In genomic region chr7:152411389-152411788, GRCh38 we compare ENCODE assay signal across 11 cellular contexts. TPM values are rescaled to one million over a fixed set of nuclear protein-coding genes. Genes with fewer than 3 reads are reported as not detected.
DNase-seq lines count a peak whose midpoint lies in the region; ATAC-seq, FAIRE-seq and TF ChIP-seq lines count a peak whose summit lies in the region.
"Had no signal": no experiment of that assay in that cellular context is flagged by ENCODE, and none has a peak within 500 bp of the region (broad histone marks: within the 10 kb centered on the region; RNA-seq: fewer than 3 reads in every experiment).

No MANE protein-coding gene starts in this region.

- H3K9ac ChIP-seq in ES-I3 (ENCODE audit: low read depth, low read length) (peak overlapping the region; percentile 45; the same call in 1 of the 2 replicates), astrocyte (ENCODE audit: low read length) (no peak overlapping the region), trophoblast cell (ENCODE audit: low read length) (no peak overlapping the region)

- no peaks in the 10 kb centered on the region for H3K79me1 ChIP-seq in trophoblast cell (ENCODE audit: low read length)

- POLR2A ChIA-PET in RWPE1 (lab: Yijun Ruan, JAX; ENCODE audit: low non-redundant PET) = no interaction called here

- H4K20me1 ChIP-seq in astrocyte (ENCODE audit: insufficient read depth, low read length) = peaks cover 56% of the 10 kb centered on the region

- no peak overlapping the region for H3K14ac ChIP-seq in trophoblast cell (ENCODE audit: low read length)

- no peak for FAIRE-seq in astrocyte (lab: Jason Lieb, UNC)

- H3K4me1 Mint-ChIP-seq in astrocyte (ENCODE audit: low read depth, unreplicated experiment) = peaks cover 5% of the 10 kb centered on the region

- no peak overlapping the region for H3K18ac ChIP-seq in trophoblast cell (ENCODE audit: low read length)

- no peaks in the 10 kb centered on the region for H3K27me3 Mint-ChIP-seq in astrocyte (ENCODE audit: low read depth, unreplicated experiment)

- H2BK12ac ChIP-seq in trophoblast cell (ENCODE audit: low read length) = no peak overlapping the region

- H2AFZ ChIP-seq in astrocyte (ENCODE audit: low read depth, low read length) (no peak overlapping the region), trophoblast cell (ENCODE audit: insufficient read depth, low read length, poor library complexity) (no peak overlapping the region)

- no peak for ATAC-seq in right lobe of liver
- ATAC-seq in HG03439 (IDR thresholded peaks at IDR 0.05; ENCODE audit: unreplicated experiment) = no peak
- ATAC-seq: HCT116 had no signal

- H3K9me3 ChIP-seq in ES-I3 (ENCODE audit: control insufficient read depth, insufficient read depth, low read length) (no peaks in the 10 kb centered on the region), astrocyte (ENCODE audit: insufficient read depth, low read depth, low read length) (no peaks in the 10 kb centered on the region), trophoblast cell (ENCODE audit: insufficient read depth, low read depth, low read length) (peaks cover 3% of the 10 kb centered on the region), right lobe of liver (no peaks in the 10 kb centered on the region)
- H3K9me3 ChIP-seq: breast epithelium had no signal

- no peak overlapping the region for H4K12ac ChIP-seq in trophoblast cell (ENCODE audit: low read depth, low read length)

- intact Hi-C loops in right lobe of liver (cut with DNase I) = no loop called here

- no peak overlapping the region for H2AK5ac ChIP-seq in trophoblast cell (ENCODE audit: low read length)

- no peaks in the 10 kb centered on the region for H3K27me3 ChIP-seq in astrocyte (ENCODE audit: insufficient read depth, low read length)
- H3K27me3 ChIP-seq in trophoblast cell (ENCODE audit: insufficient read depth, low read length) = no peaks in the 10 kb centered on the region
- no peaks in the 10 kb centered on the region for H3K27me3 ChIP-seq in right lobe of liver
- H3K27me3 ChIP-seq: breast epithelium had no signal

- H2BK120ac ChIP-seq in trophoblast cell (ENCODE audit: insufficient read depth, low read length, poor library complexity) = no peak overlapping the region

- peaks cover 3% of the 10 kb centered on the region for H3K9me3 Mint-ChIP-seq in astrocyte (ENCODE audit: unreplicated experiment)

- H3K27ac ChIP-seq in astrocyte (ENCODE audit: low read depth, low read length) = no peak overlapping the region
- no peak overlapping the region for H3K27ac ChIP-seq in trophoblast cell (ENCODE audit: low read depth, low read length)
- no peak overlapping the region for H3K27ac ChIP-seq in right lobe of liver
- no peak overlapping the region for H3K27ac ChIP-seq in RWPE1
- H3K27ac ChIP-seq: breast epithelium had no signal

- H3K79me2 ChIP-seq in astrocyte (ENCODE audit: insufficient read depth, low read length) (peaks cover 84% of the 10 kb centered on the region), trophoblast cell (ENCODE audit: control insufficient read depth, insufficient read depth, low read length, poor library complexity) (peaks cover 10% of the 10 kb centered on the region)

- no peak for DNase-seq in astrocyte (ENCODE audit: low read depth)
- DNase-seq in iPS DF 19.7 (ENCODE audit: low read depth, low spot score) = peak; percentile 69
- no peak for DNase-seq in trophoblast cell
- DNase-seq in right lobe of liver = no peak
- no peak for DNase-seq in KG1 (lab: John Stamatoyannopoulos, UW)
- DNase-seq in RWPE1 (ENCODE audit: low spot score) = no peak
- DNase-seq: stimulated activated CD4-positive, alpha-beta T cell treated with anti-CD3 and anti-CD28 coated beads, Interleukin-12 subunit alpha, Interleukin-12 subunit beta, amount 100 ng/mL, for 4 hours had no signal

- no CpG with 5 or more reads among the region's 5 CpGs for WGBS in trophoblast cell (ENCODE audit: extremely low coverage, insufficient coverage, insufficient read length)
- WGBS in right lobe of liver (ENCODE audit: insufficient coverage, low coverage, low lambda C conversion rate, missing lambda C conversion rate) = 31% methylated on average over 5 of the region's 5 CpGs

- H3K4me2 ChIP-seq in astrocyte (ENCODE audit: low read length) = peak overlapping the region; percentile 27
- H3K4me2 ChIP-seq in trophoblast cell (ENCODE audit: low read length) = peak overlapping the region; percentile 7

- no peaks in the 10 kb centered on the region for H3K36me3 Mint-ChIP-seq in astrocyte (ENCODE audit: low read depth, unreplicated experiment)

- H3K36me3 ChIP-seq in ES-I3 (ENCODE audit: insufficient read depth, low read length) (no peaks in the 10 kb centered on the region), astrocyte (ENCODE audit: insufficient read depth, low read length) (no peaks in the 10 kb centered on the region), trophoblast cell (ENCODE audit: control insufficient read depth in 1 of 2, insufficient read depth in 2 of 2, low read length in 2 of 2) (peaks cover 0 to 3% of the 10 kb centered on the region in 2 experiments), right lobe of liver (no peaks in the 10 kb centered on the region)
- H3K36me3 ChIP-seq: breast epithelium had no signal

- no peak overlapping the region for H4K91ac ChIP-seq in trophoblast cell (ENCODE audit: low read depth, low read length)

- no peak overlapping the region for H4K8ac ChIP-seq in trophoblast cell (ENCODE audit: low read depth, low read length)

- TF ChIP-seq POLR2A in right lobe of liver (IDR thresholded peaks at IDR 0.05) = no peak

- H3K4me3 ChIP-seq in astrocyte (ENCODE audit: insufficient read depth, low read depth, low read length) (no peak overlapping the region), trophoblast cell (ENCODE audit: low read depth, low read length) (no peak overlapping the region), right lobe of liver (no peak overlapping the region)

- TF ChIP-seq CTCF in astrocyte (IDR thresholded peaks at IDR 0.05; ENCODE audit: insufficient read depth, low read depth, low read length) (no peak), right lobe of liver (IDR thresholded peaks at IDR 0.05) (no peak), RWPE1 (conservative IDR thresholded peaks at IDR 0.05; ENCODE audit: low read depth) (no peak)

- H3K4me1 ChIP-seq in ES-I3 (ENCODE audit: insufficient read depth, low read length) = no peaks in the 10 kb centered on the region
- no peaks in the 10 kb centered on the region for H3K4me1 ChIP-seq in astrocyte (ENCODE audit: insufficient read depth, low read length)
- no peaks in the 10 kb centered on the region for H3K4me1 ChIP-seq in trophoblast cell (ENCODE audit: control insufficient read depth in 1 of 2, insufficient read depth in 2 of 2, low read length in 2 of 2)
- no peaks in the 10 kb centered on the region for H3K4me1 ChIP-seq in right lobe of liver
- H3K4me1 ChIP-seq: breast epithelium had no signal

- no peak overlapping the region for H3K23ac ChIP-seq in trophoblast cell (ENCODE audit: low read length)

- CTCF ChIA-PET in RWPE1 (lab: Yijun Ruan, JAX) = no interaction called here

- peak overlapping the region; percentile 6 for H3K4ac ChIP-seq in trophoblast cell (ENCODE audit: low read depth, low read length)

- no peak overlapping the region for H2BK5ac ChIP-seq in trophoblast cell (ENCODE audit: low read depth, low read length, poor library complexity)

- H3K27ac Mint-ChIP-seq in astrocyte (ENCODE audit: unreplicated experiment) = no peak overlapping the region

- peak overlapping the region; percentile 41 for H3K4me3 Mint-ChIP-seq in astrocyte (ENCODE audit: unreplicated experiment)

RNA-seq across cellular contexts. Expression of gene KMT2C, which starts 24.4 kb away (rescaled TPM):
- total RNA-seq in astrocyte = 54.1 and 59.0 TPM in 2 replicates
- polyA plus RNA-seq in trophoblast cell (2013) = 26.4 and 28.2 TPM in 2 replicates
- total RNA-seq in right lobe of liver = 10 to 100 TPM; 20.6 to 32.0 (median 29.9) TPM
